In genomic region chr7:67344481-67345193, GRCh38 we compare ENCODE assay signal across 23 cellular contexts.
"Had no signal": no experiment of that assay in that cellular context is flagged by ENCODE, and none has a peak within 500 bp of the region (broad histone marks: within the 10 kb centered on the region; RNA-seq: fewer than 3 reads in every experiment).

No MANE protein-coding gene starts in this region.

- H3K27me3 Mint-ChIP-seq: activated naive CD8-positive, alpha-beta T cell treated with anti-CD3 and anti-CD28 coated beads, Interleukin-2, amount 10 ng/mL, durations not matched to agents 7 days and 5 days; effector memory CD8-positive, alpha-beta T cell; memory B cell; naive thymus-derived CD8-positive, alpha-beta T cell; T-helper 17 cell; type B pancreatic cell had no signal

- H3K4me1 Mint-ChIP-seq: memory B cell had no signal

- H3K27me3 ChIP-seq: brain microvascular endothelial cell, hepatocyte had no signal

- H3K4me3 ChIP-seq: hepatocyte, left ventricle myocardium inferior had no signal

- H3K4me1 ChIP-seq: parathyroid adenoma had no signal

- DNase-seq: activated CD4-positive, alpha-beta T cell treated with anti-CD3 and anti-CD28 coated beads for 4 hours; activated CD8-positive, alpha-beta memory T cell treated with anti-CD3 and anti-CD28 coated beads, Interleukin-2, amount 50 U/mL, for 4 hours; activated CD8-positive, alpha-beta T cell treated with anti-CD3 and anti-CD28 coated beads, Interleukin-2, amount 10 ng/mL, durations not matched to agents 7 days and 5 days; activated gamma-delta T cell treated with Interleukin-2 at 50 U/mL for 16 hours; activated naive CD8-positive, alpha-beta T cell treated with anti-CD3 and anti-CD28 coated beads, Interleukin-2, amount 10 ng/mL, durations not matched to agents 7 days and 5 days; activated T-cell treated with anti-CD3 and anti-CD28 coated beads, Interleukin-2, amount 50 U/mL, for 48 hours; anterior cingulate cortex; brain microvascular endothelial cell; dermis blood vessel endothelial cell; effector memory CD8-positive, alpha-beta T cell; erythroblast; left ventricle myocardium inferior; naive thymus-derived CD8-positive, alpha-beta T cell; small intestine; stimulated activated CD4-positive, alpha-beta T cell treated with anti-CD3 and anti-CD28 coated beads, Interleukin-4, amount 100 ng/mL, for 4 hours; stimulated activated CD8-positive, alpha-beta memory T cell treated with anti-CD3 and anti-CD28 coated beads, Interleukin-4, amount 100 ng/mL, for 48 hours; stimulated activated naive CD8-positive, alpha-beta T cell treated with anti-CD3 and anti-CD28 coated beads, Interleukin-15, Interleukin-2, amounts not matched to agents 100 U/mL and 50 U/mL, for 24 hours; T-helper 17 cell had no signal

- H3K4me3 Mint-ChIP-seq: activated CD8-positive, alpha-beta T cell treated with anti-CD3 and anti-CD28 coated beads, Interleukin-2, amount 10 ng/mL, durations not matched to agents 7 days and 5 days; activated naive CD8-positive, alpha-beta T cell treated with anti-CD3 and anti-CD28 coated beads, Interleukin-2, amount 10 ng/mL, durations not matched to agents 7 days and 5 days; effector memory CD8-positive, alpha-beta T cell; memory B cell; naive thymus-derived CD8-positive, alpha-beta T cell; T-helper 17 cell; type B pancreatic cell; WTC11 had no signal

- H3K27ac ChIP-seq: brain microvascular endothelial cell, hepatocyte, left ventricle myocardium inferior, parathyroid adenoma had no signal

- ATAC-seq: activated CD8-positive, alpha-beta T cell treated with anti-CD3 and anti-CD28 coated beads, Interleukin-2, amount 10 ng/mL, durations not matched to agents 7 days and 5 days; effector memory CD8-positive, alpha-beta T cell; naive thymus-derived CD8-positive, alpha-beta T cell; stimulated activated naive CD8-positive, alpha-beta T cell treated with anti-CD3 and anti-CD28 coated beads, Interleukin-15, Interleukin-2, amounts not matched to agents 100 U/mL and 50 U/mL, for 24 hours; T-helper 17 cell; WTC11 had no signal

- H3K27ac Mint-ChIP-seq: activated CD8-positive, alpha-beta T cell treated with anti-CD3 and anti-CD28 coated beads, Interleukin-2, amount 10 ng/mL, durations not matched to agents 7 days and 5 days; activated naive CD8-positive, alpha-beta T cell treated with anti-CD3 and anti-CD28 coated beads, Interleukin-2, amount 10 ng/mL, durations not matched to agents 7 days and 5 days; effector memory CD8-positive, alpha-beta T cell; memory B cell; T-helper 17 cell; type B pancreatic cell; WTC11 had no signal

- H3K9ac ChIP-seq: parathyroid adenoma had no signal

- H3K9me3 Mint-ChIP-seq: activated naive CD8-positive, alpha-beta T cell treated with anti-CD3 and anti-CD28 coated beads, Interleukin-2, amount 10 ng/mL, durations not matched to agents 7 days and 5 days; effector memory CD8-positive, alpha-beta T cell; type B pancreatic cell had no signal
